In genomic region chr16:20729141-20729540, GRCh38 we compare ENCODE assay signal across 25 cellular contexts. TPM values are rescaled to one million over a fixed set of nuclear protein-coding genes. Genes with fewer than 3 reads are reported as not detected.
DNase-seq lines count a peak whose midpoint lies in the region; ATAC-seq, FAIRE-seq and TF ChIP-seq lines count a peak whose summit lies in the region.
"Had no signal": no experiment of that assay in that cellular context is flagged by ENCODE, and none has a peak within 500 bp of the region (broad histone marks: within the 10 kb centered on the region; RNA-seq: fewer than 3 reads in every experiment).

No MANE protein-coding gene starts in this region.

- CTCF ChIA-PET in HepG2 (lab: Yijun Ruan, JAX; ENCODE audit: low intra/inter-chr PET ratio, low total read pairs), result no interaction called here
- CTCF ChIA-PET in K562 (lab: Yijun Ruan, JAX; ENCODE audit: low intra/inter-chr PET ratio), result no interaction called here

- H3K4me2 ChIP-seq in HepG2 (ENCODE audit: low read depth, low read length), result no peak overlapping the region
- no peak overlapping the region for H3K4me2 ChIP-seq in K562 (ENCODE audit: insufficient read depth, low read length)
- H3K4me2 ChIP-seq in osteoblast (ENCODE audit: insufficient read depth, low read length), result no peak overlapping the region
- H3K4me2 ChIP-seq: A549; BLaER1 treated with 17β-estradiol and CSF1 and Interleukin-3, amounts not matched to agents 10 nM and 100 nM had no signal

- DNase-seq in HepG2 (ENCODE audit: low spot score) (no peak), right lobe of liver (no peak), K562 (ENCODE audit: extremely low read depth in 1 of 4, low spot score in 3 of 4) (no peak), osteoblast (ENCODE audit: insufficient read length, low spot score, missing footprints) (peak; percentile 3), endothelial cell (ENCODE audit: low spot score) (no peak), left ventricle myocardium inferior (no peak)
- DNase-seq: 8988T; ACHN; AML-193; BE2C; CD4-positive, alpha-beta T cell; CD8-positive, alpha-beta memory T cell; DMS 273 treated with DMSO at 0.1 percent for 48 hours; DMS79; EL; GDM1; GOT3 had no signal

- H3K27ac Mint-ChIP-seq in endothelial cell (ENCODE audit: unreplicated experiment), result no peak overlapping the region
- H3K27ac Mint-ChIP-seq: CD4-positive, alpha-beta T cell had no signal

- intact Hi-C loops in HepG2 (cut with micrococcal nuclease; ENCODE audit: unreplicated experiment), result no loop called here
- intact Hi-C loops in right lobe of liver (cut with DNase I), result no loop called here
- intact Hi-C loops in K562 (cut with micrococcal nuclease), result no loop called here
- intact Hi-C loops in left ventricle myocardium inferior (cut with micrococcal nuclease), result no loop called here

- H3K27ac ChIP-seq in HepG2 (ENCODE audit: extremely low read length, insufficient read depth, low read length) (no peak overlapping the region), right lobe of liver (no peak overlapping the region), K562 (ENCODE audit: extremely low read depth, low read depth, low read length) (no peak overlapping the region), osteoblast (ENCODE audit: low read depth, low read length) (no peak overlapping the region), left ventricle myocardium inferior (replicated peaks) (no peak overlapping the region)
- H3K27ac ChIP-seq: A549; BLaER1 treated with 17β-estradiol and CSF1 and Interleukin-3, amounts not matched to agents 10 nM and 100 nM had no signal

- H3K4me1 ChIP-seq in HepG2 (ENCODE audit: insufficient read depth, low read length), result no peaks in the 10 kb centered on the region
- no peaks in the 10 kb centered on the region for H3K4me1 ChIP-seq in right lobe of liver
- H3K4me1 ChIP-seq in K562 (replicated peaks in 1 of 2; ENCODE audit: control insufficient read depth in 2 of 2, insufficient read depth in 2 of 2, low read length in 2 of 2), result no peaks in the 10 kb centered on the region
- H3K4me1 ChIP-seq in osteoblast (ENCODE audit: insufficient read depth, low read length), result no peaks in the 10 kb centered on the region
- peaks cover 5% of the 10 kb centered on the region for H3K4me1 ChIP-seq in left ventricle myocardium inferior
- H3K4me1 ChIP-seq: A549; BE2C; BLaER1 treated with 17β-estradiol and CSF1 and Interleukin-3, amounts not matched to agents 10 nM and 100 nM; HAP-1 had no signal

- H3K36me3 Mint-ChIP-seq in endothelial cell (ENCODE audit: low read depth, unreplicated experiment), result no peaks in the 10 kb centered on the region

- H3K9me3 ChIP-seq in HepG2 (ENCODE audit: low read length) (no peaks in the 10 kb centered on the region), right lobe of liver (no peaks in the 10 kb centered on the region), K562 (replicated peaks; ENCODE audit: control insufficient read depth, insufficient read depth, low read depth, low read length) (no peaks in the 10 kb centered on the region), osteoblast (ENCODE audit: low read depth, low read length) (no peaks in the 10 kb centered on the region), left ventricle myocardium inferior (replicated peaks) (no peaks in the 10 kb centered on the region)
- H3K9me3 ChIP-seq: A549; BE2C; BLaER1 treated with 17β-estradiol and CSF1 and Interleukin-3, amounts not matched to agents 10 nM and 100 nM; HAP-1 had no signal

- 89% methylated on average over 3 of the region's 3 CpGs for WGBS in HepG2 (ENCODE audit: low lambda C conversion rate)
- 72% methylated on average over 3 of the region's 3 CpGs for WGBS in right lobe of liver (ENCODE audit: insufficient coverage, low coverage, low lambda C conversion rate, missing lambda C conversion rate)
- 39% methylated on average over 3 of the region's 3 CpGs for WGBS in K562 (ENCODE audit: insufficient coverage, low coverage, missing lambda C conversion rate)

- H3K79me2 ChIP-seq in HepG2 (ENCODE audit: insufficient read depth, low read length), result no peaks in the 10 kb centered on the region
- H3K79me2 ChIP-seq in K562 (ENCODE audit: control insufficient read depth, insufficient read depth, low read length), result no peaks in the 10 kb centered on the region
- H3K79me2 ChIP-seq in osteoblast (ENCODE audit: insufficient read depth, low read length), result no peaks in the 10 kb centered on the region

- H3K27me3 ChIP-seq in HepG2 (ENCODE audit: control insufficient read depth in 1 of 2, insufficient read depth in 2 of 2, low read length in 2 of 2) (no peaks in the 10 kb centered on the region), right lobe of liver (no peaks in the 10 kb centered on the region), K562 (ENCODE audit: control insufficient read depth in 2 of 2, insufficient read depth in 2 of 2, low read length in 2 of 2) (no peaks in the 10 kb centered on the region), osteoblast (ENCODE audit: insufficient read depth, low read length) (no peaks in the 10 kb centered on the region), left ventricle myocardium inferior (ENCODE audit: low read depth) (no peaks in the 10 kb centered on the region)
- H3K27me3 ChIP-seq: BE2C; BLaER1 treated with 17β-estradiol and CSF1 and Interleukin-3, amounts not matched to agents 10 nM and 100 nM had no signal

- H3K9me1 ChIP-seq in K562 (ENCODE audit: control insufficient read depth, insufficient read depth, low read length), result no peaks in the 10 kb centered on the region

- TF ChIP-seq CTCF in HepG2 (CRISPR knock-in tag; IDR thresholded peaks at IDR 0.05) (no peak), right lobe of liver (IDR thresholded peaks at IDR 0.05) (no peak), K562 (IDR thresholded peaks at IDR 0.05 in 2 of 3, conservative IDR thresholded peaks at IDR 0.05 in 1 of 3; ENCODE audit: insufficient read depth in 2 of 3, low read depth in 1 of 3, low read length in 3 of 3) (no peak), osteoblast (IDR thresholded peaks at IDR 0.05; ENCODE audit: extremely low read depth, low read depth, low read length) (no peak), endothelial cell (IDR thresholded peaks at IDR 0.05; ENCODE audit: unreplicated experiment) (no peak), left ventricle myocardium inferior (IDR thresholded peaks at IDR 0.05; ENCODE audit: borderline replicate concordance) (no peak)

- in situ Hi-C loops in HepG2 (cut with HindIII; ENCODE audit: extremely low pct_ligation_motif_present, low pct_unique_long_range_greater_than_20kb), result no loop called here
- in situ Hi-C loops in K562 (cut with MboI), result no loop called here

- TF ChIP-seq POLR2A in HepG2 (IDR thresholded peaks at IDR 0.05; ENCODE audit: insufficient read depth in 1 of 2, low read depth in 2 of 2, low read length in 2 of 2), result no peak
- no peak for TF ChIP-seq POLR2A in right lobe of liver (IDR thresholded peaks at IDR 0.05)
- no peak for TF ChIP-seq POLR2A in K562 (conservative IDR thresholded peaks at IDR 0.05)

- H4K20me1 ChIP-seq in HepG2 (ENCODE audit: insufficient read depth, low read length), result no peaks in the 10 kb centered on the region
- H4K20me1 ChIP-seq in K562 (replicated peaks; ENCODE audit: control insufficient read depth, insufficient read depth, low read length), result no peaks in the 10 kb centered on the region
- peaks cover 2% of the 10 kb centered on the region for H4K20me1 ChIP-seq in osteoblast (ENCODE audit: insufficient read depth, low read length)

- H3K27me3 Mint-ChIP-seq in endothelial cell (ENCODE audit: unreplicated experiment), result no peaks in the 10 kb centered on the region
- H3K27me3 Mint-ChIP-seq: CD4-positive, alpha-beta T cell; CD8-positive, alpha-beta memory T cell had no signal

- H3K36me3 ChIP-seq in HepG2 (replicated peaks in 1 of 2; ENCODE audit: control insufficient read depth in 1 of 2, insufficient read depth in 2 of 2, low read length in 2 of 2) (peaks cover 11 to 15% of the 10 kb centered on the region in 2 experiments), right lobe of liver (no peaks in the 10 kb centered on the region), K562 (ENCODE audit: control insufficient read depth, insufficient read depth, low read length) (peaks cover 4% of the 10 kb centered on the region; the same call in 1 of the 3 replicates), osteoblast (ENCODE audit: insufficient read depth, low read length) (no peaks in the 10 kb centered on the region), left ventricle myocardium inferior (peaks cover 3% of the 10 kb centered on the region)
- H3K36me3 ChIP-seq: BE2C had no signal

- H3K9ac ChIP-seq in HepG2 (ENCODE audit: insufficient read depth, low read depth, low read length) (no peak overlapping the region), K562 (ENCODE audit: insufficient read depth in 1 of 2, low read depth in 2 of 2, low read length in 2 of 2) (no peak overlapping the region)
- H3K9ac ChIP-seq: BLaER1 treated with 17β-estradiol and CSF1 and Interleukin-3, amounts not matched to agents 10 nM and 100 nM had no signal

- FAIRE-seq in HepG2 (lab: Jason Lieb, UNC) (no peak), K562 (lab: Jason Lieb, UNC) (no peak)
- FAIRE-seq: A549, D721Med, GM12878, GM19239, H54 had no signal

- no peak overlapping the region for H3K4me3 ChIP-seq in HepG2 (replicated peaks in 1 of 3; ENCODE audit: insufficient read depth in 1 of 3, low read depth in 2 of 3, low read length in 3 of 3)
- no peak overlapping the region for H3K4me3 ChIP-seq in right lobe of liver
- no peak overlapping the region for H3K4me3 ChIP-seq in K562
- H3K4me3 ChIP-seq in osteoblast (ENCODE audit: insufficient read depth, low read length), result no peak overlapping the region
- H3K4me3 ChIP-seq in left ventricle myocardium inferior, result no peak overlapping the region
- H3K4me3 ChIP-seq: A549; BLaER1 treated with 17β-estradiol and CSF1 and Interleukin-3, amounts not matched to agents 10 nM and 100 nM; GM12878; HAP-1 had no signal

- no peak overlapping the region for H3K4me3 Mint-ChIP-seq in endothelial cell (ENCODE audit: unreplicated experiment)
- H3K4me3 Mint-ChIP-seq: CD14-positive monocyte; CD4-positive, alpha-beta T cell had no signal

- POLR2A ChIA-PET in HepG2 (lab: Yijun Ruan, JAX) (interaction anchor here (5.0 kb wide), 1 partner anchor 12 kb away, joined by 23 read pairs; the partner anchor contains the start of gene THUMPD1), K562 (lab: Yijun Ruan, JAX) (interaction anchor here (0.6 to 1.9 kb wide), 4 partner anchors 9 to 53 kb away, joined by 3 to 5 read pairs (median 4); no protein-coding TSS in a partner anchor)

- H3K4me1 Mint-ChIP-seq in endothelial cell (ENCODE audit: unreplicated experiment), result no peaks in the 10 kb centered on the region
- H3K4me1 Mint-ChIP-seq: CD14-positive monocyte; CD8-positive, alpha-beta memory T cell had no signal

- no peak for TF ChIP-seq RAD21 in HepG2 (CRISPR knock-in tag; IDR thresholded peaks at IDR 0.05)
- TF ChIP-seq RAD21 in K562 (CRISPR knock-in tag; conservative IDR thresholded peaks at IDR 0.05 in 1 of 2, IDR thresholded peaks at IDR 0.05 in 1 of 2), result no peak

- H3K9me3 Mint-ChIP-seq in endothelial cell (ENCODE audit: unreplicated experiment), result no peaks in the 10 kb centered on the region
- H3K9me3 Mint-ChIP-seq: CD14-positive monocyte; CD4-positive, alpha-beta T cell; CD8-positive, alpha-beta memory T cell had no signal

- no peak for TF ChIP-seq EP300 in HepG2 (IDR thresholded peaks at IDR 0.05; ENCODE audit: low read depth in 2 of 2, low read length in 2 of 2)
- no peak for TF ChIP-seq EP300 in HepG2 (CRISPR knock-in tag; IDR thresholded peaks at IDR 0.05; ENCODE audit: borderline replicate concordance)
- no peak for TF ChIP-seq EP300 in K562 (IDR thresholded peaks at IDR 0.05; ENCODE audit: low read length)

- H2AFZ ChIP-seq in HepG2 (ENCODE audit: low read length) (no peak overlapping the region), K562 (ENCODE audit: low read depth, low read length) (no peak overlapping the region), osteoblast (ENCODE audit: low read length) (no peak overlapping the region)

- ATAC-seq in HepG2 (no peak), right lobe of liver (no peak), K562 (no peak)
- ATAC-seq: A549, GM12878 had no signal

- BruUV-seq in HepG2 (replicated peaks; lab: Mats Ljungman, UMichigan), result no TSS peak
- no TSS peak for BruUV-seq in K562 (replicated peaks; lab: Mats Ljungman, UMichigan)

RNA-seq across cellular contexts. Expression of gene THUMPD1, which starts 12.5 kb away (rescaled TPM):
- total RNA-seq in HepG2 (2016; rRNA removed; fragmentation: Illumina TruSeq; extraction: Trizol) (69.1 and 102 TPM in 2 replicates), right lobe of liver (10 to 100 TPM; 13.5 to 26.4 (median 16.5) TPM), K562 (2014; rRNA removed) (64.0 and 89.4 TPM in 2 replicates), K562 (2014; rRNA removed; fragmentation: Illumina TruSeq; extraction: Trizol) (77.5 and 94.0 TPM in 2 replicates), K562 (2015; rRNA removed; fragmentation: Illumina TruSeq; extraction: Trizol) (92.6 and 101 TPM in 2 replicates), K562 (2021) (53.6 and 56.8 TPM in 2 replicates), osteoblast (78.9 and 82.5 TPM in 2 replicates), endothelial cell (ENCODE audit: unreplicated experiment) (32.2 TPM), left ventricle myocardium inferior (18.3 TPM)
- 4.6 and 6.7 TPM in 2 replicates for total RNA-seq in HepG2 (2016; cell fraction: cytosol; rRNA removed; fragmentation: Illumina TruSeq; extraction: Trizol; ENCODE audit: low read depth)
- total RNA-seq in HepG2 (2016; cell fraction: insoluble cytoplasmic fraction; rRNA removed; fragmentation: Illumina TruSeq; extraction: Trizol), result 71.0 and 103 TPM in 2 replicates
- total RNA-seq in HepG2 (2016; cell fraction: membrane; rRNA removed; fragmentation: Illumina TruSeq; extraction: Trizol), result 19.1 and 23.2 TPM in 2 replicates
- total RNA-seq in HepG2 (2016; cell fraction: nucleus; rRNA removed; fragmentation: Illumina TruSeq; extraction: Trizol), result 67.8 and 71.7 TPM in 2 replicates
- polyA plus RNA-seq in HepG2 (2011; rRNA removed) (20.8 and 22.7 TPM in 2 replicates), K562 (2011; rRNA removed) (42.2 and 42.7 TPM in 2 replicates), K562 (2014; fragmentation: Illumina TruSeq; extraction: Trizol) (54.0 and 57.4 TPM in 2 replicates), K562 (2014; fragmentation: Nextera tagmentation; extraction: Ambion mirVana) (10 to 100 TPM; 37.8 to 41.0 TPM), K562 (2014; rRNA removed) (53.3 and 54.8 TPM in 2 replicates)
- 23.4 and 44.4 TPM in 2 replicates for polyA plus RNA-seq in HepG2 (2011; cell fraction: cytosol; rRNA removed)
- 80.0 and 102 TPM in 2 replicates for polyA plus RNA-seq in HepG2 (2011; cell fraction: nucleus; rRNA removed)
- 29.3 and 38.3 TPM in 2 replicates for polyA plus RNA-seq in HepG2 (2012)
- polyA plus RNA-seq in HepG2 (2016; cell fraction: cytosol; fragmentation: Illumina TruSeq; extraction: Trizol; ENCODE audit: low read depth), result 1.6 and 2.0 TPM in 2 replicates
- 67.9 and 69.4 TPM in 2 replicates for polyA plus RNA-seq in HepG2 (2016; cell fraction: insoluble cytoplasmic fraction; fragmentation: Illumina TruSeq; extraction: Trizol; ENCODE audit: low read depth)
- 6.6 and 7.6 TPM in 2 replicates for polyA plus RNA-seq in HepG2 (2016; cell fraction: membrane; fragmentation: Illumina TruSeq; extraction: Trizol; ENCODE audit: low read depth)
- 48.7 and 49.4 TPM in 2 replicates for polyA plus RNA-seq in HepG2 (2016; cell fraction: nucleus; fragmentation: Illumina TruSeq; extraction: Trizol; ENCODE audit: insufficient read depth, low read depth)
- polyA minus RNA-seq in HepG2 (2011; rRNA and poly(A)+ RNA removed; ENCODE audit: low replicate concordance), result 22.2 and 83.8 TPM in 2 replicates
- 34.7 and 43.5 TPM in 2 replicates for polyA minus RNA-seq in HepG2 (2011; cell fraction: cytosol; rRNA and poly(A)+ RNA removed)
- 128 and 146 TPM in 2 replicates for polyA minus RNA-seq in HepG2 (2011; cell fraction: nucleus; rRNA and poly(A)+ RNA removed)
- total RNA-seq in K562 (2011; cell fraction: chromatin; rRNA removed; ENCODE audit: low replicate concordance), result 40.9 and 98.8 TPM in 2 replicates
- total RNA-seq in K562 (2011; cell fraction: nucleolus; rRNA removed), result 43.0 and 43.4 TPM in 2 replicates
- 37.9 and 44.9 TPM in 2 replicates for total RNA-seq in K562 (2011; cell fraction: nucleoplasm; rRNA removed)
- 55.6 and 89.3 TPM in 2 replicates for polyA plus RNA-seq in K562 (2011; cell fraction: cytosol; rRNA removed)
- polyA plus RNA-seq in K562 (2011; cell fraction: nucleus; rRNA removed), result 31.3 and 35.5 TPM in 2 replicates
- 31.6 and 37.8 TPM in 2 replicates for polyA plus RNA-seq in K562 (2012)
- polyA minus RNA-seq in K562 (2011; rRNA and poly(A)+ RNA removed), result 85.1 and 110 TPM in 2 replicates
- polyA minus RNA-seq in K562 (2011; cell fraction: cytosol; rRNA and poly(A)+ RNA removed), result 48.6 and 51.1 TPM in 2 replicates
- 82.7 and 131 TPM in 2 replicates for polyA minus RNA-seq in K562 (2011; cell fraction: nucleus; rRNA and poly(A)+ RNA removed)

RNA-seq across cellular contexts. Expression of gene ACSM1, which starts 31.7 kb away (rescaled TPM):
- total RNA-seq in HepG2 (2016; rRNA removed; fragmentation: Illumina TruSeq; extraction: Trizol) (0.71 and 1.1 TPM in 2 replicates), right lobe of liver (10 to 100 TPM in 1 of 6 experiments, 1 to 10 TPM in 4, under 1 TPM in 1; 0.90 to 11.1 (median 1.6) TPM), K562 (2014; rRNA removed) (0.09 and 0.37 TPM in 2 replicates), K562 (2014; rRNA removed; fragmentation: Illumina TruSeq; extraction: Trizol) (0.25 and 0.29 TPM in 2 replicates), K562 (2015; rRNA removed; fragmentation: Illumina TruSeq; extraction: Trizol) (0.18 TPM in 1 of 2 replicates, not detected in the other), K562 (2021) (0.20 and 0.24 TPM in 2 replicates), osteoblast (not detected in 2 replicates), endothelial cell (ENCODE audit: unreplicated experiment) (0.38 TPM), left ventricle myocardium inferior (0.27 TPM)
- total RNA-seq in HepG2 (2016; cell fraction: cytosol; rRNA removed; fragmentation: Illumina TruSeq; extraction: Trizol; ENCODE audit: low read depth), result 0.26 and 0.91 TPM in 2 replicates
- total RNA-seq in HepG2 (2016; cell fraction: insoluble cytoplasmic fraction; rRNA removed; fragmentation: Illumina TruSeq; extraction: Trizol), result 0.80 and 0.82 TPM in 2 replicates
- 0.69 and 0.80 TPM in 2 replicates for total RNA-seq in HepG2 (2016; cell fraction: membrane; rRNA removed; fragmentation: Illumina TruSeq; extraction: Trizol)
- 1.1 and 1.6 TPM in 2 replicates for total RNA-seq in HepG2 (2016; cell fraction: nucleus; rRNA removed; fragmentation: Illumina TruSeq; extraction: Trizol)
- polyA plus RNA-seq in HepG2 (2011; rRNA removed) (0.73 and 0.77 TPM in 2 replicates), K562 (2011; rRNA removed) (0.50 and 1.9 TPM in 2 replicates), K562 (2014; fragmentation: Illumina TruSeq; extraction: Trizol) (0.15 and 0.28 TPM in 2 replicates), K562 (2014; fragmentation: Nextera tagmentation; extraction: Ambion mirVana) (under 1 TPM; 0.08 to 0.23 TPM), K562 (2014; rRNA removed) (0.11 and 0.16 TPM in 2 replicates)
- 0.44 and 0.97 TPM in 2 replicates for polyA plus RNA-seq in HepG2 (2011; cell fraction: cytosol; rRNA removed)
- 0.40 and 1.1 TPM in 2 replicates for polyA plus RNA-seq in HepG2 (2011; cell fraction: nucleus; rRNA removed)
- 0.68 and 0.71 TPM in 2 replicates for polyA plus RNA-seq in HepG2 (2012)
- 0.17 and 0.42 TPM in 2 replicates for polyA plus RNA-seq in HepG2 (2016; cell fraction: cytosol; fragmentation: Illumina TruSeq; extraction: Trizol; ENCODE audit: low read depth)
- 0.75 and 0.91 TPM in 2 replicates for polyA plus RNA-seq in HepG2 (2016; cell fraction: insoluble cytoplasmic fraction; fragmentation: Illumina TruSeq; extraction: Trizol; ENCODE audit: low read depth)
- polyA plus RNA-seq in HepG2 (2016; cell fraction: membrane; fragmentation: Illumina TruSeq; extraction: Trizol; ENCODE audit: low read depth), result 0.35 and 0.45 TPM in 2 replicates
- polyA plus RNA-seq in HepG2 (2016; cell fraction: nucleus; fragmentation: Illumina TruSeq; extraction: Trizol; ENCODE audit: insufficient read depth, low read depth), result 0.93 and 1.4 TPM in 2 replicates
- polyA minus RNA-seq in HepG2 (2011; rRNA and poly(A)+ RNA removed; ENCODE audit: low replicate concordance), result 0.84 TPM in 1 of 2 replicates, not detected in the other
- 0.30 TPM in 1 of 2 replicates, not detected in the other for polyA minus RNA-seq in HepG2 (2011; cell fraction: cytosol; rRNA and poly(A)+ RNA removed)
- polyA minus RNA-seq in HepG2 (2011; cell fraction: nucleus; rRNA and poly(A)+ RNA removed), result 0.77 and 0.87 TPM in 2 replicates
- total RNA-seq in K562 (2011; cell fraction: chromatin; rRNA removed; ENCODE audit: low replicate concordance), result 0.49 and 0.53 TPM in 2 replicates
- total RNA-seq in K562 (2011; cell fraction: nucleolus; rRNA removed), result 0.39 TPM in 1 of 2 replicates, not detected in the other
- 0.22 and 0.38 TPM in 2 replicates for total RNA-seq in K562 (2011; cell fraction: nucleoplasm; rRNA removed)
- 1.1 and 2.1 TPM in 2 replicates for polyA plus RNA-seq in K562 (2011; cell fraction: cytosol; rRNA removed)
- 0.68 and 1.9 TPM in 2 replicates for polyA plus RNA-seq in K562 (2011; cell fraction: nucleus; rRNA removed)
- 0.22 and 2.0 TPM in 2 replicates for polyA plus RNA-seq in K562 (2012)
- 0.70 and 0.99 TPM in 2 replicates for polyA minus RNA-seq in K562 (2011; rRNA and poly(A)+ RNA removed)
- not detected in 2 replicates for polyA minus RNA-seq in K562 (2011; cell fraction: cytosol; rRNA and poly(A)+ RNA removed)
- polyA minus RNA-seq in K562 (2011; cell fraction: nucleus; rRNA and poly(A)+ RNA removed), result 0.67 TPM in 1 of 2 replicates, not detected in the other
- polyA plus RNA-seq: A549 had no signal

RNA-seq across cellular contexts. Expression of gene ACSM3, which starts 34.7 kb away (rescaled TPM):
- 108 and 125 TPM in 2 replicates for total RNA-seq in HepG2 (2016; rRNA removed; fragmentation: Illumina TruSeq; extraction: Trizol)
- total RNA-seq in HepG2 (2016; cell fraction: cytosol; rRNA removed; fragmentation: Illumina TruSeq; extraction: Trizol; ENCODE audit: low read depth), result 16.9 and 17.5 TPM in 2 replicates
- 103 and 128 TPM in 2 replicates for total RNA-seq in HepG2 (2016; cell fraction: insoluble cytoplasmic fraction; rRNA removed; fragmentation: Illumina TruSeq; extraction: Trizol)
- 55.2 and 56.2 TPM in 2 replicates for total RNA-seq in HepG2 (2016; cell fraction: membrane; rRNA removed; fragmentation: Illumina TruSeq; extraction: Trizol)
- total RNA-seq in HepG2 (2016; cell fraction: nucleus; rRNA removed; fragmentation: Illumina TruSeq; extraction: Trizol), result 194 and 207 TPM in 2 replicates
- polyA plus RNA-seq in HepG2 (2011; rRNA removed), result 74.0 and 84.3 TPM in 2 replicates
- 50.4 and 63.7 TPM in 2 replicates for polyA plus RNA-seq in HepG2 (2011; cell fraction: cytosol; rRNA removed)
- polyA plus RNA-seq in HepG2 (2011; cell fraction: nucleus; rRNA removed), result 123 and 153 TPM in 2 replicates
- 99.7 and 110 TPM in 2 replicates for polyA plus RNA-seq in HepG2 (2012)
- 14.1 and 15.2 TPM in 2 replicates for polyA plus RNA-seq in HepG2 (2016; cell fraction: cytosol; fragmentation: Illumina TruSeq; extraction: Trizol; ENCODE audit: low read depth)
- polyA plus RNA-seq in HepG2 (2016; cell fraction: insoluble cytoplasmic fraction; fragmentation: Illumina TruSeq; extraction: Trizol; ENCODE audit: low read depth), result 156 and 162 TPM in 2 replicates
- 43.7 and 47.6 TPM in 2 replicates for polyA plus RNA-seq in HepG2 (2016; cell fraction: membrane; fragmentation: Illumina TruSeq; extraction: Trizol; ENCODE audit: low read depth)
- 215 and 247 TPM in 2 replicates for polyA plus RNA-seq in HepG2 (2016; cell fraction: nucleus; fragmentation: Illumina TruSeq; extraction: Trizol; ENCODE audit: insufficient read depth, low read depth)
- polyA minus RNA-seq in HepG2 (2011; rRNA and poly(A)+ RNA removed; ENCODE audit: low replicate concordance), result 0.82 and 141 TPM in 2 replicates
- polyA minus RNA-seq in HepG2 (2011; cell fraction: cytosol; rRNA and poly(A)+ RNA removed), result 18.3 and 32.4 TPM in 2 replicates
- polyA minus RNA-seq in HepG2 (2011; cell fraction: nucleus; rRNA and poly(A)+ RNA removed), result 204 and 288 TPM in 2 replicates
- total RNA-seq in right lobe of liver, result 100 to 1,000 TPM in 1 of 6 experiments, 10 to 100 TPM in 5; 24.5 to 109 (median 57.9) TPM
- total RNA-seq in K562 (2011; cell fraction: chromatin; rRNA removed; ENCODE audit: low replicate concordance), result 33.7 and 78.4 TPM in 2 replicates
- total RNA-seq in K562 (2011; cell fraction: nucleolus; rRNA removed), result 21.3 and 38.4 TPM in 2 replicates
- 43.1 and 57.8 TPM in 2 replicates for total RNA-seq in K562 (2011; cell fraction: nucleoplasm; rRNA removed)
- 97.2 and 112 TPM in 2 replicates for total RNA-seq in K562 (2014; rRNA removed)
- 182 and 199 TPM in 2 replicates for total RNA-seq in K562 (2014; rRNA removed; fragmentation: Illumina TruSeq; extraction: Trizol)
- 392 and 420 TPM in 2 replicates for total RNA-seq in K562 (2015; rRNA removed; fragmentation: Illumina TruSeq; extraction: Trizol)
- total RNA-seq in K562 (2021), result 128 and 134 TPM in 2 replicates
- 146 and 714 TPM in 2 replicates for polyA plus RNA-seq in K562 (2011; rRNA removed)
- polyA plus RNA-seq in K562 (2011; cell fraction: cytosol; rRNA removed), result 70.4 and 575 TPM in 2 replicates
- 74.5 and 364 TPM in 2 replicates for polyA plus RNA-seq in K562 (2011; cell fraction: nucleus; rRNA removed)
- 318 and 712 TPM in 2 replicates for polyA plus RNA-seq in K562 (2012)
- 167 and 204 TPM in 2 replicates for polyA plus RNA-seq in K562 (2014; fragmentation: Illumina TruSeq; extraction: Trizol)
- 100 to 1,000 TPM; 198 to 259 TPM for polyA plus RNA-seq in K562 (2014; fragmentation: Nextera tagmentation; extraction: Ambion mirVana)
- polyA plus RNA-seq in K562 (2014; rRNA removed), result 144 and 177 TPM in 2 replicates
- polyA minus RNA-seq in K562 (2011; rRNA and poly(A)+ RNA removed), result 85.9 and 521 TPM in 2 replicates
- polyA minus RNA-seq in K562 (2011; cell fraction: cytosol; rRNA and poly(A)+ RNA removed), result 40.1 and 172 TPM in 2 replicates
- 35.1 and 255 TPM in 2 replicates for polyA minus RNA-seq in K562 (2011; cell fraction: nucleus; rRNA and poly(A)+ RNA removed)
- total RNA-seq in osteoblast, result 0.88 and 1.1 TPM in 2 replicates
- 10.3 TPM for total RNA-seq in endothelial cell (ENCODE audit: unreplicated experiment)
- total RNA-seq in left ventricle myocardium inferior, result 10.0 TPM
